ENCODE assay signal across 29 cellular contexts in the genomic region with DNA sequence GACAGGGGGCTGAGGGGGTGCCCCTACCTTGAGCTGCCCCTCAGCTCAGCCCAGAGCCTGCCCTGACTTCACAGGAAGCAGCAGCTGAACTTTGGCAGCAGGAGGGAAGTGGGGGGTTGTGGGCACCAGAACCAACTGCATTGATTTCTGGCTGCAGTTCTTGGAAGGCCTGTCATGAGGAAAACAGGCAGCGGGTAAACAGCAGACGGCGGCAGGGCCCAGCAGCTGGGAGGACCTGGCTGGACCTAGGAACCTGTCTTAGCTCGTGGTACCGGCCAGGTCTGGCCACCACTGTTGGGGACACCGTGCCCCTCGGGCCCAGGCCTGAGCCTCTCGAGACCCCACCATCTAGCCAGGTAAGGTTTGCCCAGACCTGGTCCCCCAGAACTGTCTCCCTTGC. TPM values are rescaled to one million over a fixed set of nuclear protein-coding genes. Genes with fewer than 3 reads are reported as not detected.
A peak's percentile ranks its signal among the peaks of the same experiment; 100 is the strongest.
DNase-seq lines count a peak whose midpoint lies in the region; ATAC-seq lines count a peak whose summit lies in the region.
"Had no signal": no experiment of that assay in that cellular context is flagged by ENCODE, and none has a peak within 500 bp of the region (broad histone marks: within the 10 kb centered on the region; RNA-seq: fewer than 3 reads in every experiment).

No MANE protein-coding gene starts in this region.

- H3K27me3 Mint-ChIP-seq in activated CD4-positive, alpha-beta T cell treated with anti-CD3 and anti-CD28 coated beads, Interleukin-2, amount 10 ng/mL, durations not matched to agents 7 days and 5 days: peaks cover 8% of the 10 kb centered on the region
- H3K27me3 Mint-ChIP-seq in activated CD4-positive, alpha-beta T cell treated with anti-CD3 and anti-CD28 coated beads for 36 hours: no peaks in the 10 kb centered on the region

- H3K36me3 ChIP-seq in NT2/D1 (ENCODE audit: insufficient read depth, insufficient read length, low read length) (no peaks in the 10 kb centered on the region), iPS-15b (ENCODE audit: control insufficient read depth, insufficient read depth, low read length) (no peaks in the 10 kb centered on the region)
- H3K36me3 ChIP-seq: sigmoid colon, thoracic aorta had no signal

- H3K9me3 Mint-ChIP-seq in activated CD4-positive, alpha-beta T cell treated with anti-CD3 and anti-CD28 coated beads, Interleukin-2, amount 10 ng/mL, durations not matched to agents 7 days and 5 days: no peaks in the 10 kb centered on the region
- no peaks in the 10 kb centered on the region for H3K9me3 Mint-ChIP-seq in activated CD4-positive, alpha-beta T cell treated with anti-CD3 and anti-CD28 coated beads for 36 hours (ENCODE audit: low read depth)
- no peaks in the 10 kb centered on the region for H3K9me3 Mint-ChIP-seq in stimulated activated effector memory CD8-positive, alpha-beta T cell treated with anti-CD3 and anti-CD28 coated beads, Interleukin-12 subunit alpha, Interleukin-12 subunit beta, amount 100 ng/mL, for 72 hours
- H3K9me3 Mint-ChIP-seq: CD8-positive, alpha-beta memory T cell; neural crest cell had no signal

- DNase-seq in activated CD4-positive, alpha-beta T cell treated with anti-CD3 and anti-CD28 coated beads, Interleukin-2, amount 10 ng/mL, durations not matched to agents 7 days and 5 days: no peak
- no peak for DNase-seq in activated CD4-positive, alpha-beta T cell treated with anti-CD3 and anti-CD28 coated beads for 36 hours
- DNase-seq in NT2/D1 (ENCODE audit: low read depth, low spot score) (no peak), posterior vena cava (ENCODE audit: low spot score) (peak; percentile 66), NCI-H1105 (lab: John Stamatoyannopoulos, UW) (no peak)
- DNase-seq in stimulated activated effector memory CD8-positive, alpha-beta T cell treated with anti-CD3 and anti-CD28 coated beads, Interleukin-12 subunit alpha, Interleukin-12 subunit beta, amount 100 ng/mL, for 72 hours (ENCODE audit: low spot score in 2 of 2): no peak
- DNase-seq: 8988T; activated CD8-positive, alpha-beta memory T cell treated with anti-CD3 and anti-CD28 coated beads, Interleukin-2, amount 10 ng/mL, durations not matched to agents 7 days and 5 days; activated T-cell treated with anti-CD3 and anti-CD28 coated beads, Interleukin-2, amount 50 U/mL, for 72 hours; CD8-positive, alpha-beta memory T cell; DMS153; effector memory CD4-positive, alpha-beta T cell; erythroblast; glutamatergic neuron; IMR-90; kidney; NCI-H2081; NCI-H774; RPMI8226; sigmoid colon; stimulated activated CD4-positive, alpha-beta T cell treated with anti-CD3 and anti-CD28 coated beads, Interleukin-4, amount 100 ng/mL, for 4 hours; stimulated activated naive B cell treated with anti-CD40 and anti-IgM and Interleukin-4, amounts not matched to agents 10 μg/mL and 1 μg/mL and 100 μg/mL, for 72 hours; T-helper 17 cell had no signal

- H3K4me1 ChIP-seq in NT2/D1 (ENCODE audit: insufficient read depth, insufficient read length) (peaks cover 5% of the 10 kb centered on the region), iPS-15b (ENCODE audit: control insufficient read depth, insufficient read depth, low read length) (peaks cover 9% of the 10 kb centered on the region)
- H3K4me1 ChIP-seq: sigmoid colon had no signal

- no peaks in the 10 kb centered on the region for H3K36me3 Mint-ChIP-seq in activated CD4-positive, alpha-beta T cell treated with anti-CD3 and anti-CD28 coated beads, Interleukin-2, amount 10 ng/mL, durations not matched to agents 7 days and 5 days (ENCODE audit: low read depth)
- H3K36me3 Mint-ChIP-seq in activated CD4-positive, alpha-beta T cell treated with anti-CD3 and anti-CD28 coated beads for 36 hours (ENCODE audit: low read depth): no peaks in the 10 kb centered on the region
- no peaks in the 10 kb centered on the region for H3K36me3 Mint-ChIP-seq in stimulated activated effector memory CD8-positive, alpha-beta T cell treated with anti-CD3 and anti-CD28 coated beads, Interleukin-12 subunit alpha, Interleukin-12 subunit beta, amount 100 ng/mL, for 72 hours
- H3K36me3 Mint-ChIP-seq: activated CD8-positive, alpha-beta memory T cell treated with anti-CD3 and anti-CD28 coated beads, Interleukin-2, amount 10 ng/mL, durations not matched to agents 7 days and 5 days; stimulated activated naive B cell treated with anti-CD40 and anti-IgM and Interleukin-4, amounts not matched to agents 10 μg/mL and 1 μg/mL and 100 μg/mL, for 72 hours had no signal

- no peak for ATAC-seq in activated CD4-positive, alpha-beta T cell treated with anti-CD3 and anti-CD28 coated beads for 36 hours
- ATAC-seq in stimulated activated effector memory CD8-positive, alpha-beta T cell treated with anti-CD3 and anti-CD28 coated beads, Interleukin-12 subunit alpha, Interleukin-12 subunit beta, amount 100 ng/mL, for 72 hours: no peak
- ATAC-seq in HG02588 (IDR thresholded peaks at IDR 0.05; ENCODE audit: unreplicated experiment): no peak
- ATAC-seq: activated CD8-positive, alpha-beta memory T cell treated with anti-CD3 and anti-CD28 coated beads, Interleukin-2, amount 10 ng/mL, durations not matched to agents 7 days and 5 days; activated T-cell treated with anti-CD3 and anti-CD28 coated beads, Interleukin-2, amount 50 U/mL, for 72 hours; stimulated activated naive B cell treated with anti-CD40 and anti-IgM and Interleukin-4, amounts not matched to agents 10 μg/mL and 1 μg/mL and 100 μg/mL, for 72 hours; T-helper 17 cell had no signal

- H3K4me3 ChIP-seq in NT2/D1 (ENCODE audit: insufficient read length, low read depth) (no peak overlapping the region), iPS-15b (ENCODE audit: low read depth, low read length) (no peak overlapping the region)
- H3K4me3 ChIP-seq: lung, sigmoid colon, SK-N-MC, thoracic aorta had no signal

- no peaks in the 10 kb centered on the region; the same call in 1 of the 2 replicates for H3K9me3 ChIP-seq in NT2/D1 (ENCODE audit: insufficient read depth, low read length)
- H3K9me3 ChIP-seq in iPS-15b (ENCODE audit: control insufficient read depth, insufficient read depth, low read length): no peaks in the 10 kb centered on the region
- H3K9me3 ChIP-seq: thoracic aorta had no signal

- no peaks in the 10 kb centered on the region for H3K27me3 ChIP-seq in NT2/D1 (ENCODE audit: insufficient read depth, insufficient read length)
- no peaks in the 10 kb centered on the region for H3K27me3 ChIP-seq in iPS-15b (ENCODE audit: control insufficient read depth, insufficient read depth, low read length)

- H3K27ac Mint-ChIP-seq in activated CD4-positive, alpha-beta T cell treated with anti-CD3 and anti-CD28 coated beads, Interleukin-2, amount 10 ng/mL, durations not matched to agents 7 days and 5 days: peak overlapping the region; percentile 46
- no peak overlapping the region for H3K27ac Mint-ChIP-seq in activated CD4-positive, alpha-beta T cell treated with anti-CD3 and anti-CD28 coated beads for 36 hours
- no peak overlapping the region for H3K27ac Mint-ChIP-seq in stimulated activated effector memory CD8-positive, alpha-beta T cell treated with anti-CD3 and anti-CD28 coated beads, Interleukin-12 subunit alpha, Interleukin-12 subunit beta, amount 100 ng/mL, for 72 hours
- H3K27ac Mint-ChIP-seq: activated CD8-positive, alpha-beta memory T cell treated with anti-CD3 and anti-CD28 coated beads, Interleukin-2, amount 10 ng/mL, durations not matched to agents 7 days and 5 days; activated T-cell treated with anti-CD3 and anti-CD28 coated beads, Interleukin-2, amount 50 U/mL, for 72 hours; T-helper 17 cell had no signal

- CTCF ChIA-PET in activated CD4-positive, alpha-beta T cell treated with anti-CD3 and anti-CD28 coated beads, Interleukin-2, amount 10 ng/mL, durations not matched to agents 7 days and 5 days (lab: Charles Lee): no interaction called here
- CTCF ChIA-PET in activated CD4-positive, alpha-beta T cell treated with anti-CD3 and anti-CD28 coated beads for 36 hours (lab: Charles Lee): interaction anchor here (0.5 to 1.5 kb wide), 4 partner anchors 12 to 1252 kb away, joined by 3 to 5 read pairs (median 3); no protein-coding TSS in a partner anchor

- intact Hi-C loops in activated CD4-positive, alpha-beta T cell treated with anti-CD3 and anti-CD28 coated beads for 36 hours (cut with DNase I, micrococcal nuclease): no loop called here
- intact Hi-C loops in posterior vena cava (cut with DNase I): no loop called here

- POLR2A ChIA-PET in activated CD4-positive, alpha-beta T cell treated with anti-CD3 and anti-CD28 coated beads, Interleukin-2, amount 10 ng/mL, durations not matched to agents 7 days and 5 days (lab: Charles Lee): no interaction called here
- POLR2A ChIA-PET in activated CD4-positive, alpha-beta T cell treated with anti-CD3 and anti-CD28 coated beads for 36 hours (lab: Charles Lee): no interaction called here

- H3K9ac ChIP-seq in NT2/D1 (ENCODE audit: insufficient read length, low read depth): peak overlapping the region; percentile 24
- peak overlapping the region; percentile 28 for H3K9ac ChIP-seq in iPS-15b (ENCODE audit: low read depth, low read length)

- H3K4me1 Mint-ChIP-seq in activated CD4-positive, alpha-beta T cell treated with anti-CD3 and anti-CD28 coated beads, Interleukin-2, amount 10 ng/mL, durations not matched to agents 7 days and 5 days: peaks cover 24% of the 10 kb centered on the region
- peaks cover 4% of the 10 kb centered on the region for H3K4me1 Mint-ChIP-seq in activated CD4-positive, alpha-beta T cell treated with anti-CD3 and anti-CD28 coated beads for 36 hours
- H3K4me1 Mint-ChIP-seq in stimulated activated effector memory CD8-positive, alpha-beta T cell treated with anti-CD3 and anti-CD28 coated beads, Interleukin-12 subunit alpha, Interleukin-12 subunit beta, amount 100 ng/mL, for 72 hours: peaks cover 2% of the 10 kb centered on the region
- H3K4me1 Mint-ChIP-seq: CD8-positive, alpha-beta memory T cell; stimulated activated naive B cell treated with anti-CD40 and anti-IgM and Interleukin-4, amounts not matched to agents 10 μg/mL and 1 μg/mL and 100 μg/mL, for 72 hours had no signal

- no peak overlapping the region for H3K4me3 Mint-ChIP-seq in activated CD4-positive, alpha-beta T cell treated with anti-CD3 and anti-CD28 coated beads, Interleukin-2, amount 10 ng/mL, durations not matched to agents 7 days and 5 days
- no peak overlapping the region for H3K4me3 Mint-ChIP-seq in activated CD4-positive, alpha-beta T cell treated with anti-CD3 and anti-CD28 coated beads for 36 hours
- H3K4me3 Mint-ChIP-seq in stimulated activated effector memory CD8-positive, alpha-beta T cell treated with anti-CD3 and anti-CD28 coated beads, Interleukin-12 subunit alpha, Interleukin-12 subunit beta, amount 100 ng/mL, for 72 hours: no peak overlapping the region
- H3K4me3 Mint-ChIP-seq: activated CD8-positive, alpha-beta memory T cell treated with anti-CD3 and anti-CD28 coated beads, Interleukin-2, amount 10 ng/mL, durations not matched to agents 7 days and 5 days; activated T-cell treated with anti-CD3 and anti-CD28 coated beads, Interleukin-2, amount 50 U/mL, for 72 hours; CD8-positive, alpha-beta memory T cell; neural crest cell; stimulated activated naive B cell treated with anti-CD40 and anti-IgM and Interleukin-4, amounts not matched to agents 10 μg/mL and 1 μg/mL and 100 μg/mL, for 72 hours; T-helper 17 cell had no signal

RNA-seq across cellular contexts. Expression of a gene that starts 40.6 kb away (rescaled TPM):
- under 1 TPM; 0.89 to 0.98 TPM for total RNA-seq in activated CD4-positive, alpha-beta T cell treated with anti-CD3 and anti-CD28 coated beads, Interleukin-2, amount 10 ng/mL, durations not matched to agents 7 days and 5 days
- under 1 TPM in 1 of 2 experiments, not detected in 1; 0.02 TPM for total RNA-seq in activated CD4-positive, alpha-beta T cell treated with anti-CD3 and anti-CD28 coated beads for 36 hours
- under 1 TPM in 1 of 2 donors, not detected in 1; 0.09 TPM for total RNA-seq in posterior vena cava
- total RNA-seq: CD8-positive, alpha-beta memory T cell; IMR-90; T-helper 17 cell; thoracic aorta had no signal
